In genomic region chr6:36290668-36291620, GRCh38 we compare ENCODE assay signal across 1 cellular context.
A peak's percentile ranks its signal among the peaks of the same experiment; 100 is the strongest.
TF ChIP-seq lines count a peak whose summit lies in the region.

No MANE protein-coding gene starts in this region.

TF ChIP-seq in K562, 482 proteins besides CTCF, POLR2A, EP300 and RAD21 (continued from another document and continues in another):
- no peak for TF ChIP-seq FOXP4 (CRISPR knock-in tag; IDR thresholded peaks at IDR 0.05; ENCODE audit: borderline replicate concordance)
- TF ChIP-seq BHLHE40 (IDR thresholded peaks at IDR 0.05; ENCODE audit: low read length), result no peak
- TF ChIP-seq GTF2E2 (tag; IDR thresholded peaks at IDR 0.05), result 0 out of 2 replicates have a peak, but pooled peaks have one; percentile 15
- TF ChIP-seq HEY1 (CRISPR knock-in tag; IDR thresholded peaks at IDR 0.05; ENCODE audit: borderline replicate concordance), result no peak
- no peak for TF ChIP-seq FIP1L1 (IDR thresholded peaks at IDR 0.05; ENCODE audit: low read depth, low read length, poor library complexity, severe bottlenecking)
- TF ChIP-seq CLOCK (CRISPR knock-in tag; IDR thresholded peaks at IDR 0.05; ENCODE audit: borderline replicate concordance), result no peak
- TF ChIP-seq CUX1 (CRISPR knock-in tag; IDR thresholded peaks at IDR 0.05), result no peak
- peak; percentile 85 for TF ChIP-seq ATF7 (IDR thresholded peaks at IDR 0.05)
- no peak for TF ChIP-seq FOXJ3 (CRISPR knock-in tag; IDR thresholded peaks at IDR 0.05)
- TF ChIP-seq USF2 (CRISPR knock-in tag; IDR thresholded peaks at IDR 0.05), result no peak
- TF ChIP-seq HINFP (tag; conservative IDR thresholded peaks at IDR 0.05; ENCODE audit: low read depth), result no peak
- no peak for TF ChIP-seq RBM34 (IDR thresholded peaks at IDR 0.05; ENCODE audit: borderline replicate concordance, insufficient read depth, low read length)
- TF ChIP-seq DIDO1 (tag; IDR thresholded peaks at IDR 0.05; ENCODE audit: low read depth), result peak; percentile 15; the same call in 1 of the 2 replicates
- no peak for TF ChIP-seq ZBTB34 (CRISPR knock-in tag; IDR thresholded peaks at IDR 0.05)
- TF ChIP-seq HNRNPUL1 (IDR thresholded peaks at IDR 0.05; ENCODE audit: low read length), result no peak
- peak; percentile 42; the same call in 1 of the 2 replicates for TF ChIP-seq GATA2 (CRISPR knock-in tag; IDR thresholded peaks at IDR 0.05)
- peak; percentile 64 for TF ChIP-seq DPF2 (IDR thresholded peaks at IDR 0.05)
- peak; percentile 79 for TF ChIP-seq CTBP1 (IDR thresholded peaks at IDR 0.05; ENCODE audit: borderline replicate concordance)
- no peak for TF ChIP-seq XRCC4 (IDR thresholded peaks at IDR 0.05; ENCODE audit: extremely low read depth, insufficient read depth, insufficient read length)
- TF ChIP-seq NCOA2 (IDR thresholded peaks at IDR 0.05; ENCODE audit: partially characterized antibody in 2 of 2), result no peak
- peak; percentile 43; the same call in 1 of the 2 replicates for TF ChIP-seq EGR1 (conservative IDR thresholded peaks at IDR 0.05)
- TF ChIP-seq GABPA (tag; conservative IDR thresholded peaks at IDR 0.05; ENCODE audit: low read depth), result peak; percentile 50; the same call in 1 of the 2 replicates
- peak; percentile 88 for TF ChIP-seq FOSL1 (tag; conservative IDR thresholded peaks at IDR 0.05)
- 0 out of 2 replicates have a peak, but pooled peaks have one; percentile 17 for TF ChIP-seq ZNF592 (IDR thresholded peaks at IDR 0.05)
- TF ChIP-seq ZNF444 (CRISPR knock-in tag; IDR thresholded peaks at IDR 0.05), result no peak
- no peak for TF ChIP-seq PML (IDR thresholded peaks at IDR 0.05; ENCODE audit: low read length)
- TF ChIP-seq MEIS2 (IDR thresholded peaks at IDR 0.05; ENCODE audit: partially characterized antibody), result no peak
- TF ChIP-seq RFX7 (CRISPR knock-in tag; IDR thresholded peaks at IDR 0.05), result no peak
- TF ChIP-seq ELK1 (CRISPR knock-in tag; IDR thresholded peaks at IDR 0.05), result no peak
- no peak for TF ChIP-seq NFE2L1 (tag; IDR thresholded peaks at IDR 0.05; ENCODE audit: borderline replicate concordance, low read depth)
- TF ChIP-seq ZNF12 (CRISPR knock-in tag; IDR thresholded peaks at IDR 0.05), result no peak
- TF ChIP-seq PKNOX1 (IDR thresholded peaks at IDR 0.05), result peak; percentile 37
- TF ChIP-seq MTA3 (IDR thresholded peaks at IDR 0.05; ENCODE audit: borderline replicate concordance), result peak; percentile 39; the same call in 1 of the 2 replicates
- peak; percentile 57 for TF ChIP-seq MAFG (tag; conservative IDR thresholded peaks at IDR 0.05)
- no peak for TF ChIP-seq E2F5 (CRISPR knock-in tag; IDR thresholded peaks at IDR 0.05)
- peak; percentile 67; the same call in 1 of the 2 replicates for TF ChIP-seq SMARCE1 (IDR thresholded peaks at IDR 0.05)
- TF ChIP-seq ZNF217 (CRISPR knock-in tag; IDR thresholded peaks at IDR 0.05), result no peak
- peak in 1 of 2 experiments; percentile 29; a peak in 1 of 4 replicates for TF ChIP-seq KDM1A (IDR thresholded peaks at IDR 0.05)
- TF ChIP-seq CXXC5 (CRISPR knock-in tag; IDR thresholded peaks at IDR 0.05), result peak; percentile 40; the same call in 1 of the 2 replicates
- no peak for TF ChIP-seq KLF10 (CRISPR knock-in tag; IDR thresholded peaks at IDR 0.05)
- no peak for TF ChIP-seq SIN3B (IDR thresholded peaks at IDR 0.05; ENCODE audit: low read depth)
- TF ChIP-seq THRAP3 (IDR thresholded peaks at IDR 0.05; ENCODE audit: borderline replicate concordance), result no peak
